8 cellular contexts compared by ENCODE assay signal in the genomic region with DNA sequence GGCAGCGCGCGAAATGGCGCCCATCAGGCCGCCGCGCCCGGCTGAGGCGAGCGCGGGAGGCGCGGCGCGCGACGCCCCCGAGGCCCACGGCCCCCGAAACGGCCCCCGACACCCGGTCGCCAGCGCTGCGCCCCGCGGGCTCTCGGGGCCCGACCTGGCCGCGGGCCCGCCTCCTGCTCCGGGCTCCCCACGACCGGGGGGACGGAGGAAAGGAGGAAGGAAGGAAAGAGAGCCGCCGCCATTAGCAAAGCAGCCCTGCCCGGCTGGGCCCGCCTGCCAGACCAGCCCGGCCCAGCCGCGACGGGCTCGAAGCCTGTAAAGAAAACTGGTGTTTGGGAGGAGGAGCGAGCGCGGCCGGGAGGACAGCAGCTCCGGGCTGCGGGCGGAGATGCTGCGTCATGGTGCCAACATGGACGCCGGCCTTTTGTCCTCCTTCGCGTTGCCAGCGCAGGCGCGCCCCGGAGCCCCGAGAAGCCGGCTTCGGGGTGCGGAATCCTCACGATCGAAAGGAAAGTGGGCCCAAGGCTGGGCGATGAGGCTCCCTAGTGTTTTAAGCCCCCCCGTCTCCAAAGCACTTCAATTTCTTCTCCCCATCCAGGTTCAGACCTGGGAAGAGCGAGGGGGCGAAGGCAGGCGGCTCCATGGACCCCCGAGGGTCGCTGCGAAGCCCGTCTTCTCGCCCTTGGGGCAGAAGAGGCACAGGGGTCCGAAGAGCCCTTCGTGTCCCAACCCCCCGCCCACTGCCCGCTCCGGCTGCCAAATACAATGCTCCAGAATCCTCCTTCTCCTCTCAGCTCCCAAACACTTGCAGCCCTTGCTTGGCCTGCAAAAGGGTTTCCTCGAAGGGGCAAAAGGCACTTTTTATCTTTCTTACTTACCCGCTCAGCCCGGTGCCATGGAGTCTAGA. TPM values are rescaled to one million over a fixed set of nuclear protein-coding genes. Genes with fewer than 3 reads are reported as not detected.
DNase-seq lines count a peak whose midpoint lies in the region; ATAC-seq, FAIRE-seq and TF ChIP-seq lines count a peak whose summit lies in the region.

No MANE protein-coding gene starts in this region.

- peak overlapping the region; percentile 73 for H3K4me3 ChIP-seq in AG04450 (ENCODE audit: low read depth, low read length)
- H3K4me3 ChIP-seq in endothelial cell of umbilical vein (replicated peaks in 1 of 3; ENCODE audit: insufficient read depth in 1 of 3, low read depth in 1 of 3, low read length in 3 of 3): peak overlapping the region; percentile 13 to 81 (median 79)
- H3K4me3 ChIP-seq in stomach smooth muscle (ENCODE audit: low read length in 2 of 2): peak overlapping the region; percentile 82 to 87

- dilution Hi-C loops in endothelial cell of umbilical vein (cut with MboI; ENCODE audit: extremely low pct_ligation_motif_present, low sequenced_read_pairs): no loop called here

- peak overlapping the region; percentile 99 for H3K27ac ChIP-seq in AG04450 (ENCODE audit: low read depth, low read length)
- peak overlapping the region; percentile 93 for H3K27ac ChIP-seq in endothelial cell of umbilical vein (ENCODE audit: insufficient read depth, low read depth, low read length)
- H3K27ac ChIP-seq in stomach smooth muscle (ENCODE audit: low read length): peak overlapping the region; percentile 100

- no peak for FAIRE-seq in endothelial cell of umbilical vein (lab: Jason Lieb, UNC)

- H3K27me3 ChIP-seq in AG04450 (ENCODE audit: control insufficient read depth, insufficient read depth, low read length) (no peaks in the 10 kb centered on the region), endothelial cell of umbilical vein (ENCODE audit: control insufficient read depth in 2 of 2, insufficient read depth in 2 of 2, low read length in 2 of 2) (no peaks in the 10 kb centered on the region), stomach smooth muscle (ENCODE audit: control insufficient read depth in 1 of 2, insufficient read depth in 2 of 2, low read length in 2 of 2) (no peaks in the 10 kb centered on the region)

- H3K36me3 ChIP-seq in endothelial cell of umbilical vein (ENCODE audit: control insufficient read depth in 2 of 2, extremely low read depth in 1 of 2, insufficient read depth in 2 of 2, low read length in 2 of 2) (peaks cover 2 to 10% of the 10 kb centered on the region in 2 experiments), stomach smooth muscle (ENCODE audit: control insufficient read depth in 2 of 2, insufficient read depth in 2 of 2, low read length in 2 of 2) (peaks cover 0 to 4% of the 10 kb centered on the region in 2 donors)

- no peaks in the 10 kb centered on the region for H3K9me1 ChIP-seq in endothelial cell of umbilical vein (replicated peaks; ENCODE audit: control insufficient read depth, extremely low read depth, insufficient read depth, low read length)

- H4K20me1 ChIP-seq in endothelial cell of umbilical vein (replicated peaks; ENCODE audit: control insufficient read depth, extremely low read depth, insufficient read depth, low read length): no peaks in the 10 kb centered on the region

- H3K4me2 ChIP-seq in endothelial cell of umbilical vein (ENCODE audit: insufficient read depth, low read length): peak overlapping the region; percentile 87

- H3K79me2 ChIP-seq in endothelial cell of umbilical vein (ENCODE audit: control insufficient read depth, insufficient read depth, low read length): peaks cover 57% of the 10 kb centered on the region

- H2AFZ ChIP-seq in endothelial cell of umbilical vein (ENCODE audit: low read depth, low read length): no peak overlapping the region

- DNase-seq in AG04450 (ENCODE audit: low read depth, low spot score) (peak; percentile 62), NCI-H69 (lab: John Stamatoyannopoulos, UW) (peak; percentile 75), activated T-cell treated with anti-CD3 and anti-CD28 coated beads for 1 hour (ENCODE audit: low read depth) (peak; percentile 61), endothelial cell of umbilical vein (ENCODE audit: low read depth, low spot score) (peak; percentile 53), mesenteric fat pad (ENCODE audit: low spot score) (peak; percentile 89)

- CTCF ChIA-PET in AG04450 (lab: Charles Lee) (interaction anchor here (1.0 to 3.0 kb wide), 2 partner anchors 11 to 249 kb away, joined by 3 to 15 read pairs; no protein-coding TSS in a partner anchor), endothelial cell of umbilical vein (lab: Charles Lee) (interaction anchor here (1.5 to 12.7 kb wide), 3 partner anchors 7 to 88 kb away, joined by 4 to 774 read pairs (median 7); a partner anchor contains a TSS)

- H3K9me3 ChIP-seq in AG04450 (ENCODE audit: control insufficient read depth, insufficient read depth, low read length) (no peaks in the 10 kb centered on the region; the same call in 1 of the 2 replicates), endothelial cell of umbilical vein (replicated peaks; ENCODE audit: control insufficient read depth, insufficient read depth, low read length) (no peaks in the 10 kb centered on the region), stomach smooth muscle (ENCODE audit: control insufficient read depth in 2 of 2, low read length in 2 of 2) (no peaks in the 10 kb centered on the region)

- peak overlapping the region; percentile 98 for H3K9ac ChIP-seq in endothelial cell of umbilical vein (replicated peaks; ENCODE audit: extremely low read depth, insufficient read depth, low read length)
- H3K9ac ChIP-seq in stomach smooth muscle (ENCODE audit: low read length in 2 of 2): peak overlapping the region; percentile 98 to 99

- intact Hi-C loops in endothelial cell of umbilical vein (cut with micrococcal nuclease): no loop called here

- TSS peak; percentile 65 for BruUV-seq in endothelial cell of umbilical vein (replicated peaks; lab: Mats Ljungman, UMichigan)

- POLR2A ChIA-PET in AG04450 (lab: Yijun Ruan, JAX) (interaction anchor here (0.6 to 6.1 kb wide), 9 partner anchors 10 to 221 kb away, joined by 3 to 58 read pairs (median 3); a partner anchor contains a TSS), endothelial cell of umbilical vein (lab: Charles Lee) (interaction anchor here (0.6 to 3.3 kb wide), 3 partner anchors 10 to 425 kb away, joined by 3 to 20 read pairs (median 4); no protein-coding TSS in a partner anchor)

- TF ChIP-seq POLR2A in GM19193 (IDR thresholded peaks at IDR 0.05; ENCODE audit: extremely low read depth, insufficient read depth, insufficient read length): peak; percentile 78
- TF ChIP-seq POLR2A in endothelial cell of umbilical vein (IDR thresholded peaks at IDR 0.05; ENCODE audit: low read depth, low read length): peak; percentile 83

- TF ChIP-seq CTCF in AG04450 (IDR thresholded peaks at IDR 0.05; ENCODE audit: low read depth, low read length): no peak
- TF ChIP-seq CTCF in endothelial cell of umbilical vein (IDR thresholded peaks at IDR 0.05; ENCODE audit: extremely low read depth in 1 of 2, insufficient read depth in 1 of 2, low read depth in 1 of 2, low read length in 2 of 2): no peak

- H3K4me1 ChIP-seq in endothelial cell of umbilical vein (ENCODE audit: control insufficient read depth, extremely low read depth, insufficient read depth, low read length) (peaks cover 37% of the 10 kb centered on the region), stomach smooth muscle (ENCODE audit: control insufficient read depth, insufficient read depth, low read length) (peaks cover 56% of the 10 kb centered on the region)

- ATAC-seq in GM21390 (IDR thresholded peaks at IDR 0.05; ENCODE audit: unreplicated experiment): no peak

TF ChIP-seq in endothelial cell of umbilical vein, 7 proteins besides CTCF, POLR2A, EP300 and RAD21 (continues in another document):
- TF ChIP-seq POLR2AphosphoS5 (IDR thresholded peaks at IDR 0.05; ENCODE audit: insufficient read depth, low read depth, low read length) (peak; percentile 79), JUN (IDR thresholded peaks at IDR 0.05; ENCODE audit: borderline replicate concordance, insufficient read depth, insufficient read length, low read depth) (no peak)

RNA-seq across cellular contexts. Expression of a gene that starts 2.9 kb away (rescaled TPM):
- polyA plus RNA-seq in AG04450 (2011; rRNA removed) (1.1 and 1.6 TPM in 2 replicates), endothelial cell of umbilical vein (2.3 and 2.6 TPM in 2 replicates)
- polyA minus RNA-seq in AG04450 (2011; rRNA and poly(A)+ RNA removed): 3.4 and 3.5 TPM in 2 replicates
- total RNA-seq in endothelial cell of umbilical vein (27.0 and 28.1 TPM in 2 replicates), mesenteric fat pad (20.7 TPM)
- 3.2 TPM in 2 replicates for polyA plus RNA-seq in endothelial cell of umbilical vein (2011; cell fraction: cytosol; rRNA removed)
- 6.7 and 7.0 TPM in 2 replicates for polyA plus RNA-seq in endothelial cell of umbilical vein (2011; cell fraction: nucleus; rRNA removed)
- polyA plus RNA-seq in endothelial cell of umbilical vein (2012): 8.4 and 9.7 TPM in 2 replicates
- 3.3 and 4.1 TPM in 2 replicates for polyA minus RNA-seq in endothelial cell of umbilical vein
- polyA minus RNA-seq in endothelial cell of umbilical vein (2011; cell fraction: cytosol; rRNA and poly(A)+ RNA removed): 8.3 TPM
- polyA minus RNA-seq in endothelial cell of umbilical vein (2011; cell fraction: nucleus; rRNA and poly(A)+ RNA removed): 3.2 and 7.0 TPM in 2 replicates

RNA-seq across cellular contexts. Expression of a gene that starts 7.5 kb away (rescaled TPM):
- 5.3 TPM in 2 replicates for polyA plus RNA-seq in AG04450 (2011; rRNA removed)
- polyA minus RNA-seq in AG04450 (2011; rRNA and poly(A)+ RNA removed): 10.3 and 14.6 TPM in 2 replicates
- total RNA-seq in endothelial cell of umbilical vein: 22.2 and 22.3 TPM in 2 replicates
- polyA plus RNA-seq in endothelial cell of umbilical vein: 9.3 and 12.0 TPM in 2 replicates
- polyA plus RNA-seq in endothelial cell of umbilical vein (2011; cell fraction: cytosol; rRNA removed): 4.9 and 5.7 TPM in 2 replicates
- polyA plus RNA-seq in endothelial cell of umbilical vein (2011; cell fraction: nucleus; rRNA removed): 35.7 and 45.9 TPM in 2 replicates
- 7.8 and 15.5 TPM in 2 replicates for polyA plus RNA-seq in endothelial cell of umbilical vein (2012)
- 9.0 and 9.7 TPM in 2 replicates for polyA minus RNA-seq in endothelial cell of umbilical vein
- 146 TPM for polyA minus RNA-seq in endothelial cell of umbilical vein (2011; cell fraction: cytosol; rRNA and poly(A)+ RNA removed)
- 36.3 and 41.7 TPM in 2 replicates for polyA minus RNA-seq in endothelial cell of umbilical vein (2011; cell fraction: nucleus; rRNA and poly(A)+ RNA removed)
- total RNA-seq in mesenteric fat pad: 6.1 TPM

RNA-seq across cellular contexts. Expression of a gene that starts 57.7 kb away (rescaled TPM):
- 0.05 TPM in 1 of 2 replicates, not detected in the other for polyA plus RNA-seq in AG04450 (2011; rRNA removed)
- polyA minus RNA-seq in AG04450 (2011; rRNA and poly(A)+ RNA removed): not detected in 2 replicates
- not detected in 2 replicates for total RNA-seq in endothelial cell of umbilical vein
- not detected in 2 replicates for polyA plus RNA-seq in endothelial cell of umbilical vein
- not detected in 2 replicates for polyA plus RNA-seq in endothelial cell of umbilical vein (2011; cell fraction: cytosol; rRNA removed)
- polyA plus RNA-seq in endothelial cell of umbilical vein (2011; cell fraction: nucleus; rRNA removed): not detected in 2 replicates
- not detected in 2 replicates for polyA plus RNA-seq in endothelial cell of umbilical vein (2012)
- not detected in 2 replicates for polyA minus RNA-seq in endothelial cell of umbilical vein
- 3.2 TPM for polyA minus RNA-seq in endothelial cell of umbilical vein (2011; cell fraction: cytosol; rRNA and poly(A)+ RNA removed)
- not detected in 2 replicates for polyA minus RNA-seq in endothelial cell of umbilical vein (2011; cell fraction: nucleus; rRNA and poly(A)+ RNA removed)
- 2.2 TPM for total RNA-seq in mesenteric fat pad
